In the genomic region with DNA sequence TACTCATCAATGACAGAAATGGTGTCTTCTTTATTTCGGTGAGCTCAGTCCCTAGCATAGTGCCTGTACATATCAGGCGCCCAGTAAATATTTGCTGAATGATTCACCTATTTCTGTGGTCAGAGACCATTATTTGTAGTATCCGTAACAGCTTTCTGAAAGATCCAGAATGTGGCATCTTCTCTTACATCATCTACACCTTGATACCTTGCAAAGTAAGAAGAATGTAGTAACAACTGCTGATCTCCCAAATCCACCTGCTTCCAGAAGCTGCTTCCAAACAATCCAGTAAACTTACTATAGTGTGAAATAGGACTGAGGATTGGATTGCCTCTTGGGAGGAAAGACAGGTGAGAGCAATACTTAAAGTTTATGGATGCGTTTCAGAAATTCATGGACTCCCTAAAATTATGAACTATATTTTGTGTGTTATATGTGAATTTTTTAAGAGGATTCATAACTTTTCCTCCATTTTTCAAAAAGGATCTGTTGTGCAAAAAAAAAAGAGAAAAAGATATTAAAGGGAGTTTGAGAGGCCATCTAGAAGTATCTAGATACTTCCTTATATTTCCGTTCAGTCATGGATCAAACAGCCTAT, we compare ENCODE assay signal across 7 cellular contexts. TPM values are rescaled to one million over a fixed set of nuclear protein-coding genes. Genes with fewer than 3 reads are reported as not detected.
DNase-seq lines count a peak whose midpoint lies in the region; ATAC-seq, FAIRE-seq and TF ChIP-seq lines count a peak whose summit lies in the region.

No MANE protein-coding gene starts in this region.

- in situ Hi-C loops in HAP-1 (cut with MboI; ENCODE audit: low sequenced_read_pairs), result no loop called here

- ATAC-seq in GM21367 (IDR thresholded peaks at IDR 0.05; ENCODE audit: unreplicated experiment) (no peak), GM19035 (IDR thresholded peaks at IDR 0.05; ENCODE audit: unreplicated experiment) (no peak)

- H3K36me3 ChIP-seq in HAP-1 (replicated peaks) (peaks cover 4% of the 10 kb centered on the region; the same call in 1 of the 2 replicates), esophagus (ENCODE audit: control insufficient read depth in 2 of 2, insufficient read depth in 2 of 2, low read length in 1 of 2) (peaks cover 0 to 2% of the 10 kb centered on the region in 2 donors)

- DNase-seq in HAP-1 (ENCODE audit: low spot score in 2 of 2) (no peak), RCC 7860 (ENCODE audit: low spot score) (peak; percentile 72), retinal pigment epithelial cell (ENCODE audit: low read depth) (no peak), HEK293T (ENCODE audit: extremely low spot score) (no peak)

- POLR2A ChIA-PET in HEK293T (lab: Yijun Ruan, JAX), result interaction anchor here (0.7 to 1.6 kb wide), 17 partner anchors 9 to 296 kb away, joined by 3 to 20 read pairs (median 5); no protein-coding TSS in a partner anchor

- H3K4me1 ChIP-seq in HAP-1, result peaks cover 14% of the 10 kb centered on the region
- no peaks in the 10 kb centered on the region for H3K4me1 ChIP-seq in esophagus (ENCODE audit: control insufficient read depth in 2 of 2, insufficient read depth in 2 of 2, low read length in 1 of 2)

- CTCF ChIA-PET in HEK293T (lab: Yijun Ruan, JAX), result no interaction called here

- H3K9me3 ChIP-seq in HAP-1 (no peaks in the 10 kb centered on the region), esophagus (ENCODE audit: control insufficient read depth in 2 of 2, insufficient read depth in 1 of 2, low read depth in 1 of 2, low read length in 1 of 2) (no peaks in the 10 kb centered on the region)

- peak overlapping the region; percentile 84 to 90 for H3K27ac ChIP-seq in esophagus (ENCODE audit: low read depth in 2 of 2, low read length in 1 of 2)

- 81 to 83% methylated on average over 5 of the region's 5 CpGs for WGBS in esophagus, 2 donors

- TF ChIP-seq CTCF in retinal pigment epithelial cell (conservative IDR thresholded peaks at IDR 0.05; ENCODE audit: low read depth, low read length), result no peak

- H3K4me3 ChIP-seq in HAP-1 (peak overlapping the region; percentile 96), esophagus (ENCODE audit: low read depth in 1 of 2, low read length in 2 of 2) (peak overlapping the region in 1 of 2 donors; percentile 99), retinal pigment epithelial cell (ENCODE audit: low read length) (peak overlapping the region; percentile 61)

- H3K27me3 ChIP-seq in HAP-1 (ENCODE audit: low read depth), result no peaks in the 10 kb centered on the region
- no peaks in the 10 kb centered on the region for H3K27me3 ChIP-seq in esophagus (ENCODE audit: control insufficient read depth in 1 of 2, insufficient read depth in 2 of 2, low read length in 2 of 2)

- peak; percentile 7 for FAIRE-seq in RCC 7860 (lab: Jason Lieb, UNC)

TF ChIP-seq in HEK293T, 16 proteins besides CTCF, POLR2A, EP300 and RAD21:
- TF ChIP-seq FOXM1 (IDR thresholded peaks at IDR 0.05; ENCODE audit: borderline replicate concordance), result no peak
- TF ChIP-seq FOXK2 (IDR thresholded peaks at IDR 0.05), result no peak
- no peak for TF ChIP-seq ARNT (IDR thresholded peaks at IDR 0.05)
- no peak for TF ChIP-seq NFRKB (IDR thresholded peaks at IDR 0.05)
- TF ChIP-seq BHLHE40 (IDR thresholded peaks at IDR 0.05; ENCODE audit: borderline replicate concordance), result no peak
- TF ChIP-seq TARDBP (IDR thresholded peaks at IDR 0.05), result no peak
- TF ChIP-seq FOXA1 (IDR thresholded peaks at IDR 0.05), result no peak
- TF ChIP-seq, protein P1, sequence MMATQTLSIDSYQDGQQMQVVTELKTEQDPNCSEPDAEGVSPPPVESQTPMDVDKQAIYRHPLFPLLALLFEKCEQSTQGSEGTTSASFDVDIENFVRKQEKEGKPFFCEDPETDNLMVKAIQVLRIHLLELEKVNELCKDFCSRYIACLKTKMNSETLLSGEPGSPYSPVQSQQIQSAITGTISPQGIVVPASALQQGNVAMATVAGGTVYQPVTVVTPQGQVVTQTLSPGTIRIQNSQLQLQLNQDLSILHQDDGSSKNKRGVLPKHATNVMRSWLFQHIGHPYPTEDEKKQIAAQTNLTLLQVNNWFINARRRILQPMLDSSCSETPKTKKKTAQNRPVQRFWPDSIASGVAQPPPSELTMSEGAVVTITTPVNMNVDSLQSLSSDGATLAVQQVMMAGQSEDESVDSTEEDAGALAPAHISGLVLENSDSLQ (IDR thresholded peaks at IDR 0.05), result no peak
- no peak for TF ChIP-seq ELF4 (IDR thresholded peaks at IDR 0.05)
- TF ChIP-seq L3MBTL2 (conservative IDR thresholded peaks at IDR 0.05), result no peak
- no peak for TF ChIP-seq SP1 (IDR thresholded peaks at IDR 0.05)
- TF ChIP-seq LEF1 (IDR thresholded peaks at IDR 0.05; ENCODE audit: borderline replicate concordance), result no peak
- no peak for TF ChIP-seq CTBP1 (IDR thresholded peaks at IDR 0.05; ENCODE audit: borderline replicate concordance)
- TF ChIP-seq SUZ12 (IDR thresholded peaks at IDR 0.05), result no peak
- no peak for TF ChIP-seq HDGF (IDR thresholded peaks at IDR 0.05; ENCODE audit: borderline replicate concordance)
- no peak for TF ChIP-seq ZNF384 (IDR thresholded peaks at IDR 0.05)

RNA-seq across cellular contexts. Expression of a gene that starts 0.9 kb away (rescaled TPM):
- polyA plus RNA-seq in esophagus, result 1 to 10 TPM; 1.9 to 2.7 TPM
